ENCODE assay signal across 15 cellular contexts in genomic region chr11:125193158-125193557, GRCh38. TPM values are rescaled to one million over a fixed set of nuclear protein-coding genes. Genes with fewer than 3 reads are reported as not detected.
DNase-seq lines count a peak whose midpoint lies in the region; ATAC-seq and TF ChIP-seq lines count a peak whose summit lies in the region.
"Had no signal": no experiment of that assay in that cellular context is flagged by ENCODE, and none has a peak within 500 bp of the region (broad histone marks: within the 10 kb centered on the region; RNA-seq: fewer than 3 reads in every experiment).

No MANE protein-coding gene starts in this region.

- no peaks in the 10 kb centered on the region for H3K4me1 ChIP-seq in mucosa of descending colon (ENCODE audit: low read depth)
- H3K4me1 ChIP-seq: Caco-2, HAP-1 had no signal

- H3K4me3 Mint-ChIP-seq in endothelial cell (ENCODE audit: unreplicated experiment): peak overlapping the region; percentile 40
- no peak overlapping the region for H3K4me3 Mint-ChIP-seq in nephron
- H3K4me3 Mint-ChIP-seq: CD8-positive, alpha-beta T cell had no signal

- H3K4me3 ChIP-seq in SK-N-MC (peak overlapping the region; percentile 23; the same call in 1 of the 2 replicates), mucosa of descending colon (no peak overlapping the region)
- H3K4me3 ChIP-seq: HAP-1 had no signal

- TF ChIP-seq CTCF in endothelial cell (IDR thresholded peaks at IDR 0.05; ENCODE audit: unreplicated experiment) (no peak), nephron (IDR thresholded peaks at IDR 0.05; ENCODE audit: unreplicated experiment in 3 of 3) (no peak), mucosa of descending colon (IDR thresholded peaks at IDR 0.05) (no peak)

- peaks cover 59% of the 10 kb centered on the region for H3K4me1 Mint-ChIP-seq in endothelial cell (ENCODE audit: unreplicated experiment)
- peaks cover 61% of the 10 kb centered on the region for H3K4me1 Mint-ChIP-seq in nephron

- H3K36me3 Mint-ChIP-seq in endothelial cell (ENCODE audit: low read depth, unreplicated experiment) (peaks cover 30% of the 10 kb centered on the region), nephron (ENCODE audit: low read depth) (peaks cover 33% of the 10 kb centered on the region)
- H3K36me3 Mint-ChIP-seq: CD8-positive, alpha-beta T cell had no signal

- H3K36me3 ChIP-seq in SK-N-MC (ENCODE audit: insufficient read depth, low read length): no peaks in the 10 kb centered on the region
- H3K36me3 ChIP-seq in mucosa of descending colon (ENCODE audit: low read depth): no peaks in the 10 kb centered on the region
- H3K36me3 ChIP-seq: HAP-1 had no signal

- no peak for ATAC-seq in mucosa of descending colon
- ATAC-seq in HG02885 (IDR thresholded peaks at IDR 0.05; ENCODE audit: poor library complexity, unreplicated experiment): no peak
- no peak for ATAC-seq in HG03571 (IDR thresholded peaks at IDR 0.05; ENCODE audit: unreplicated experiment)
- ATAC-seq: CD8-positive, alpha-beta T cell had no signal

- no peak for DNase-seq in SK-N-MC (ENCODE audit: low read depth, low spot score)
- no peak for DNase-seq in endothelial cell (ENCODE audit: low spot score)
- DNase-seq in activated gamma-delta T cell (lab: John Stamatoyannopoulos, UW): no peak
- DNase-seq in mucosa of descending colon: no peak
- DNase-seq: C1 segment of cervical spinal cord; Caco-2; CD8-positive, alpha-beta T cell; DMS153; DND-41; GOT3 had no signal

- H3K27ac Mint-ChIP-seq in endothelial cell (ENCODE audit: unreplicated experiment) (peak overlapping the region; percentile 76), nephron (peak overlapping the region; percentile 13 to 50 (median 45))
- H3K27ac Mint-ChIP-seq: CD8-positive, alpha-beta T cell had no signal

- H3K27me3 Mint-ChIP-seq in endothelial cell (ENCODE audit: unreplicated experiment) (peaks cover 17% of the 10 kb centered on the region), nephron (ENCODE audit: low read depth) (peaks cover 9% of the 10 kb centered on the region)

- no peaks in the 10 kb centered on the region for H3K9me3 ChIP-seq in SK-N-MC (ENCODE audit: low read depth, low read length)
- no peaks in the 10 kb centered on the region for H3K9me3 ChIP-seq in mucosa of descending colon
- H3K9me3 ChIP-seq: HAP-1 had no signal

- H3K9ac ChIP-seq in SK-N-MC (ENCODE audit: insufficient read length): no peak overlapping the region

- intact Hi-C loops in mucosa of descending colon (cut with DNase I, micrococcal nuclease): no loop called here

- H3K9me3 Mint-ChIP-seq in endothelial cell (ENCODE audit: unreplicated experiment) (no peaks in the 10 kb centered on the region), nephron (no peaks in the 10 kb centered on the region)

- H3K27ac ChIP-seq in SK-N-MC: peak overlapping the region; percentile 47

RNA-seq across cellular contexts. Expression of gene PKNOX2, which starts 28.6 kb away (rescaled TPM):
- total RNA-seq in endothelial cell (ENCODE audit: unreplicated experiment) (41.8 TPM), mucosa of descending colon (1 to 10 TPM; 1.5 to 4.0 (median 1.9) TPM)
- total RNA-seq: A172; Caco-2; CD8-positive, alpha-beta T cell had no signal
